In genomic region chr6:155259897-155260296, GRCh38 we compare ENCODE assay signal across 23 cellular contexts. TPM values are rescaled to one million over a fixed set of nuclear protein-coding genes. Genes with fewer than 3 reads are reported as not detected.
"Had no signal": no experiment of that assay in that cellular context is flagged by ENCODE, and none has a peak within 500 bp of the region (broad histone marks: within the 10 kb centered on the region; RNA-seq: fewer than 3 reads in every experiment).

No MANE protein-coding gene starts in this region.

- H3K27ac ChIP-seq: SJCRH30 had no signal

- H3K27me3 ChIP-seq: SJCRH30 had no signal

- H3K9me3 ChIP-seq: SJCRH30 had no signal

- DNase-seq: IMR-90, Kasumi-1, KG1, MM.1S, NCI-H1092 treated with DMSO at 0.1 percent for 48 hours, NCI-H1436, NCI-H187, NCI-H2029, NCI-H2081 treated with DMSO at 0.1 percent for 48 hours, NCI-H2171, NCI-H226, NCI-H446, NCI-H510A, NCI-H69, NCI-H774, SHP77 treated with DMSO at 0.1 percent for 48 hours, SJCRH30 had no signal

- H3K4me1 ChIP-seq: SJCRH30 had no signal

- ATAC-seq: HepG2, Panc1, Right ventricle myocardium inferior, SK-N-SH treated with all-trans-retinoic acid at 6 μM for 48 hours had no signal

- H3K4me3 ChIP-seq: SJCRH30 had no signal

RNA-seq across cellular contexts. Expression of gene CLDN20, which starts 3.9 kb away (rescaled TPM):
- total RNA-seq: HepG2, HT1080, IMR-90, M059J, SJCRH30 had no signal
